ENCODE assay signal across 8 cellular contexts in genomic region chr16:51716195-51716594, GRCh38.
"Had no signal": no experiment of that assay in that cellular context is flagged by ENCODE, and none has a peak within 500 bp of the region (broad histone marks: within the 10 kb centered on the region; RNA-seq: fewer than 3 reads in every experiment).

No MANE protein-coding gene starts in this region.

- H3K4me3 ChIP-seq: GM12878 had no signal

- ATAC-seq: GM12878 had no signal

- FAIRE-seq: G401.6, GM12878, GM12891, GM12892, GM18507, GM19239 had no signal

- DNase-seq: GDM1, GF-D8 had no signal
